ENCODE assay signal across 1 cellular context in the genomic region with DNA sequence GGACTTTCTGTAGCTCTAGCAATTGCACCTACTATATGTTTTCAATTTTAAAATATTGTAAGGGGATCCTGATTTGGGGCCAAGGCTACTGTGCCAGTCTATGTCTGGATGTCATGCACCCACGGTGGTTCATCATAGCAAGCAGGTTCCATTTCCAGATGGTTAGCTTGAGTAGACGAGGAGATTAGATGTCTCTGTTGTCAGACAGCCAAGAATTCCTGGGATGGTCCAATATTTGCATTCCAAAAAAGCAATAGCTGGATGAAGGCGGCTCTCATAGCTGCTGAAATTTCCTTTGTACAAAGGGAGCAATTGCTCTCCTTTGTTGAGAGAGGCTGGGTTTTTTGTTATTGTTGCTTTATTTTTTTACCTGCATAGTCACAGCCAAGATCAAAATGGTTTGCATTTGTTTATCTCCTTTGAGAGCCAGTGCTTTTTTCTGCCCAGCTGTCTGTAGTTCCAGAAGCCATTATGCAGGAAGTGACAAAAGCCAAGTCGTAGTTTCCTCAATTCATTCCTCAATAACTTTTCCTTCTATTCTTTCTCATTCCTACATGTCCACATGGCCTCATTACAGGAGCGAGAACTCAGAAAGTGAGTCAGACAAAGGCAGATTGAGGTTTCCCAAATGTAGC.
TF ChIP-seq lines count a peak whose summit lies in the region.

No MANE protein-coding gene starts in this region.

TF ChIP-seq in SK-N-SH, 30 proteins besides CTCF, POLR2A, EP300 and RAD21 (continued from another document):
- TF ChIP-seq, protein P1, sequence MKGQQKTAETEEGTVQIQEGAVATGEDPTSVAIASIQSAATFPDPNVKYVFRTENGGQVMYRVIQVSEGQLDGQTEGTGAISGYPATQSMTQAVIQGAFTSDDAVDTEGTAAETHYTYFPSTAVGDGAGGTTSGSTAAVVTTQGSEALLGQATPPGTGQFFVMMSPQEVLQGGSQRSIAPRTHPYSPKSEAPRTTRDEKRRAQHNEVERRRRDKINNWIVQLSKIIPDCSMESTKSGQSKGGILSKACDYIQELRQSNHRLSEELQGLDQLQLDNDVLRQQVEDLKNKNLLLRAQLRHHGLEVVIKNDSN (IDR thresholded peaks at IDR 0.05; ENCODE audit: borderline replicate concordance, low read depth) = no peak
